Comparison of ENCODE assay signal across 22 cellular contexts in genomic region chr20:46006031-46006430, GRCh38.
DNase-seq lines count a peak whose midpoint lies in the region; ATAC-seq and TF ChIP-seq lines count a peak whose summit lies in the region.
"Had no signal": no experiment of that assay in that cellular context is flagged by ENCODE, and none has a peak within 500 bp of the region (broad histone marks: within the 10 kb centered on the region; RNA-seq: fewer than 3 reads in every experiment).

No MANE protein-coding gene starts in this region.

- no peak for ATAC-seq in central memory CD8-positive, alpha-beta T cell (replicated peaks; ENCODE audit: extremely low read depth, poor library complexity, severe bottlenecking)
- ATAC-seq: Right ventricle myocardium inferior had no signal

- H3K9me3 ChIP-seq in Loucy (ENCODE audit: insufficient read depth, low read depth, low read length) (no peaks in the 10 kb centered on the region), neutrophil (no peaks in the 10 kb centered on the region)
- H3K9me3 ChIP-seq: Caco-2, colonic mucosa had no signal

- H3K4me3 Mint-ChIP-seq in T-helper 2 cell treated with Interferon-gamma antibody and Interleukin-4, amounts not matched to agents 5 μg/mL and 100 μg/mL, for 36 hours, result peak overlapping the region; percentile 65
- H3K4me3 Mint-ChIP-seq in central memory CD8-positive, alpha-beta T cell, result peak overlapping the region; percentile 71
- H3K4me3 Mint-ChIP-seq: neural progenitor cell had no signal

- no peaks in the 10 kb centered on the region for H3K9me2 ChIP-seq in Loucy (replicated peaks; ENCODE audit: low read depth, low read length)

- H3K36me3 Mint-ChIP-seq in T-helper 2 cell treated with Interferon-gamma antibody and Interleukin-4, amounts not matched to agents 5 μg/mL and 100 μg/mL, for 36 hours (ENCODE audit: low read depth), result no peaks in the 10 kb centered on the region
- peaks cover 7% of the 10 kb centered on the region for H3K36me3 Mint-ChIP-seq in central memory CD8-positive, alpha-beta T cell (ENCODE audit: insufficient read depth)
- H3K36me3 Mint-ChIP-seq: neural progenitor cell had no signal

- H3K27ac ChIP-seq in neutrophil, result peak overlapping the region; percentile 97
- H3K27ac ChIP-seq: colonic mucosa, neural progenitor cell had no signal

- H3K9me3 Mint-ChIP-seq in T-helper 2 cell treated with Interferon-gamma antibody and Interleukin-4, amounts not matched to agents 5 μg/mL and 100 μg/mL, for 36 hours, result no peaks in the 10 kb centered on the region
- H3K9me3 Mint-ChIP-seq in central memory CD8-positive, alpha-beta T cell, result no peaks in the 10 kb centered on the region

- no peak overlapping the region for H2AFZ ChIP-seq in Loucy (ENCODE audit: low read length)
- H2AFZ ChIP-seq: neural progenitor cell had no signal

- no peak overlapping the region for H3K27ac Mint-ChIP-seq in T-helper 2 cell treated with Interferon-gamma antibody and Interleukin-4, amounts not matched to agents 5 μg/mL and 100 μg/mL, for 36 hours
- H3K27ac Mint-ChIP-seq in central memory CD8-positive, alpha-beta T cell (ENCODE audit: low read depth), result peak overlapping the region; percentile 69
- H3K27ac Mint-ChIP-seq: neural progenitor cell had no signal

- DNase-seq in T-helper 2 cell treated with Interferon-gamma antibody and Interleukin-4, amounts not matched to agents 5 μg/mL and 100 μg/mL, for 36 hours (ENCODE audit: low spot score), result no peak
- no peak for DNase-seq in T-helper 2 cell
- DNase-seq in central memory CD8-positive, alpha-beta T cell (ENCODE audit: low spot score in 2 of 2), result no peak
- no peak for DNase-seq in stimulated activated CD4-positive, alpha-beta T cell treated with anti-CD3 and anti-CD28 coated beads, Interleukin-4, amount 100 ng/mL, for 24 hours
- no peak for DNase-seq in NCI-H1436 treated with DMSO at 0.1 percent for 48 hours (lab: John Stamatoyannopoulos, UW)
- no peak for DNase-seq in DMS 273 (lab: John Stamatoyannopoulos, UW; ENCODE audit: unreplicated experiment)
- DNase-seq: 8988T; activated CD4-positive, alpha-beta T cell treated with anti-CD3 and anti-CD28 coated beads, Interleukin-2, amount 50 U/mL, for 48 hours; activated CD4-positive, CD25-positive, alpha-beta regulatory T cell; activated gamma-delta T cell treated with Interleukin-2 at 50 U/mL for 16 hours; amniotic stem cell; Caco-2; colonic mucosa; DND-41; islet precursor cell; NCI-H1417; NCI-H446; OCI-M1 had no signal

- H3K4me1 ChIP-seq in Loucy (ENCODE audit: insufficient read depth, low read length, poor library complexity, severe bottlenecking), result peaks cover 56% of the 10 kb centered on the region
- H3K4me1 ChIP-seq in neutrophil (ENCODE audit: control insufficient read depth in 1 of 2, insufficient read depth in 1 of 2, low read depth in 1 of 2, low read length in 1 of 2), result peaks cover 97 to 98% of the 10 kb centered on the region in 2 experiments
- H3K4me1 ChIP-seq: Caco-2, colonic mucosa had no signal

- no peak overlapping the region for H3K4me3 ChIP-seq in Loucy (ENCODE audit: low read length, poor library complexity, severe bottlenecking)
- peak overlapping the region; percentile 51 to 80 for H3K4me3 ChIP-seq in neutrophil (ENCODE audit: low read depth in 1 of 2, low read length in 1 of 2)
- H3K4me3 ChIP-seq: colonic mucosa, neural progenitor cell had no signal

- no peaks in the 10 kb centered on the region for H3K79me2 ChIP-seq in Loucy (ENCODE audit: insufficient read depth, low read length)

- peaks cover 43% of the 10 kb centered on the region for H3K27me3 Mint-ChIP-seq in T-helper 2 cell treated with Interferon-gamma antibody and Interleukin-4, amounts not matched to agents 5 μg/mL and 100 μg/mL, for 36 hours (ENCODE audit: low read depth)
- peaks cover 27% of the 10 kb centered on the region for H3K27me3 Mint-ChIP-seq in central memory CD8-positive, alpha-beta T cell

- H3K36me3 ChIP-seq in Loucy (ENCODE audit: insufficient read depth, low read length) (no peaks in the 10 kb centered on the region), neutrophil (peaks cover under 1% of the 10 kb centered on the region)
- H3K36me3 ChIP-seq: colonic mucosa, neural progenitor cell had no signal

- H3F3A ChIP-seq in Loucy (ENCODE audit: low read depth), result 0 out of 2 replicates have a peak, but pooled peaks cover 6% of the 10 kb centered on the region

- H3K4me1 Mint-ChIP-seq in T-helper 2 cell treated with Interferon-gamma antibody and Interleukin-4, amounts not matched to agents 5 μg/mL and 100 μg/mL, for 36 hours (ENCODE audit: low read depth), result peaks cover 53% of the 10 kb centered on the region
- H3K4me1 Mint-ChIP-seq in central memory CD8-positive, alpha-beta T cell, result peaks cover 56% of the 10 kb centered on the region

- H3K27me3 ChIP-seq in Loucy (ENCODE audit: insufficient read depth, low read length, poor library complexity, severe bottlenecking) (no peaks in the 10 kb centered on the region), neutrophil (no peaks in the 10 kb centered on the region)
- H3K27me3 ChIP-seq: neural progenitor cell had no signal

- H4K20me1 ChIP-seq in Loucy (ENCODE audit: insufficient read depth, low read length, poor library complexity, severe bottlenecking), result no peaks in the 10 kb centered on the region

- H3K9ac ChIP-seq in Loucy (ENCODE audit: low read depth, low read length, poor library complexity, severe bottlenecking), result peak overlapping the region; percentile 18
- H3K9ac ChIP-seq: neural progenitor cell had no signal

- TF ChIP-seq CTCF in Loucy (conservative IDR thresholded peaks at IDR 0.05; ENCODE audit: low read length) (no peak), neutrophil (IDR thresholded peaks at IDR 0.05) (no peak)

- H3K4me2 ChIP-seq in Loucy (ENCODE audit: low read depth, low read length, poor library complexity, severe bottlenecking), result peak overlapping the region; percentile 84
- H3K4me2 ChIP-seq: neural progenitor cell had no signal
